In the genomic region with DNA sequence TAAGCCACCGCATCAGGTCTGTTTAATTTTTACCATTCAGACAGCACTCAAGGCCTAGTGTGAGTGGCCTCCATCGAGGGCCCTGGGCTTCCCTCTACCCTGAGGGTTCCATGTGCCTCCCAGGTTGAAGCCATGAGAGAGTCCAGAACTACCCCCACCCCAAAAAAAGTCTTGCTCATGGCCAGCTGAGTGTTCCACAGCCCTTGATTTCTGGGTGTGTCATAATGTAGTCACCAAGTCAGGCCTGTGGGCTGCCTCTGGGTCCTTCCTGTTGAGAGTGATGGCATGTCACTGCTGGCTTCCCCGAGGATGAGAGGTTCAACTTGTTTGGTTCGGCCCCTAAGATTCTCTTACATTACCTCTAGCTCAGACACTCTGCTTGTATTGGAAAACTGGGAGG, we compare ENCODE assay signal across 8 cellular contexts.
DNase-seq lines count a peak whose midpoint lies in the region; ATAC-seq, FAIRE-seq and TF ChIP-seq lines count a peak whose summit lies in the region.

No MANE protein-coding gene starts in this region.

- intact Hi-C loops in CD4-positive, alpha-beta T cell (cut with DNase I, micrococcal nuclease): loop anchor here (2.0 to 10.0 kb wide), 4 partner anchors 53 to 211 kb away; no protein-coding TSS in a partner anchor

- no peaks in the 10 kb centered on the region for H3K27me3 ChIP-seq in CD4-positive, alpha-beta T cell (ENCODE audit: control insufficient read depth, insufficient read depth, low read length)
- H3K27me3 ChIP-seq in brain microvascular endothelial cell (replicated peaks) (no peaks in the 10 kb centered on the region), small intestine (ENCODE audit: control insufficient read depth in 2 of 2, insufficient read depth in 2 of 2, low read length in 2 of 2) (no peaks in the 10 kb centered on the region), upper lobe of left lung (no peaks in the 10 kb centered on the region)

- no peaks in the 10 kb centered on the region for H3K27me3 Mint-ChIP-seq in CD4-positive, alpha-beta T cell

- TF ChIP-seq CTCF in CD4-positive, alpha-beta T cell (IDR thresholded peaks at IDR 0.05): no peak
- TF ChIP-seq CTCF in brain microvascular endothelial cell (IDR thresholded peaks at IDR 0.05; ENCODE audit: low read depth, low read length, missing control alignments) (no peak), upper lobe of left lung (IDR thresholded peaks at IDR 0.05) (no peak)

- H3K36me3 ChIP-seq in brain microvascular endothelial cell (replicated peaks) (no peaks in the 10 kb centered on the region), small intestine (ENCODE audit: control insufficient read depth in 2 of 2, insufficient read depth in 2 of 2, low read length in 2 of 2) (no peaks in the 10 kb centered on the region), upper lobe of left lung (peaks cover 0 to 3% (median 0%) of the 10 kb centered on the region in 4 donors)

- no peak for FAIRE-seq in small intestine (lab: Jason Lieb, UNC)

- 74 to 83% (median 81%) methylated on average over 4 of the region's 4 CpGs for WGBS in small intestine, 3 donors
- 76 to 80% methylated on average over 4 of the region's 4 CpGs for WGBS in upper lobe of left lung, 2 donors

- H3K4me3 ChIP-seq in brain microvascular endothelial cell (ENCODE audit: low read depth, low read length): no peak overlapping the region
- no peak overlapping the region for H3K4me3 ChIP-seq in small intestine (ENCODE audit: low read depth in 1 of 2, low read length in 2 of 2)
- no peak overlapping the region for H3K4me3 ChIP-seq in upper lobe of left lung

- CTCF ChIA-PET in CD4-positive, alpha-beta T cell (lab: Charles Lee): interaction anchor here (0.7 to 9.2 kb wide), 2 partner anchors 22 to 100 kb away, joined by 3 to 187 read pairs; partner anchors contain the start of gene PITPNC1

- peaks cover 81% of the 10 kb centered on the region for H3K4me1 Mint-ChIP-seq in CD4-positive, alpha-beta T cell (ENCODE audit: low read depth)

- TF ChIP-seq EP300 in upper lobe of left lung (IDR thresholded peaks at IDR 0.05): no peak

- POLR2A ChIA-PET in CD4-positive, alpha-beta T cell (lab: Charles Lee): interaction anchor here (0.9 to 8.2 kb wide), 8 partner anchors 25 to 103 kb away, joined by 3 to 122 read pairs (median 6); partner anchors contain the start of gene PITPNC1

- peak overlapping the region; percentile 65 for H3K27ac ChIP-seq in CD4-positive, alpha-beta T cell (ENCODE audit: low read depth, low read length)
- H3K27ac ChIP-seq in brain microvascular endothelial cell (peak overlapping the region; percentile 38), small intestine (ENCODE audit: low read depth in 1 of 2, low read length in 1 of 2) (peak overlapping the region; percentile 24 to 78), upper lobe of left lung (peak overlapping the region in 1 of 4 donors; percentile 32)

- no peaks in the 10 kb centered on the region for H3K36me3 Mint-ChIP-seq in CD4-positive, alpha-beta T cell (ENCODE audit: low read depth)

- peak; percentile 43 for ATAC-seq in CD4-positive, alpha-beta T cell (ENCODE audit: poor library complexity)
- ATAC-seq in upper lobe of left lung (ENCODE audit: low FRiP score in 2 of 2) (no peak), GM19324 (IDR thresholded peaks at IDR 0.05; ENCODE audit: low FRiP score, unreplicated experiment) (no peak), GM21825 (IDR thresholded peaks at IDR 0.05; ENCODE audit: unreplicated experiment) (no peak)

- in situ Hi-C loops in brain microvascular endothelial cell (cut with HindIII; ENCODE audit: low pct_ligation_motif_present, low sequenced_read_pairs): loop anchor here (25.0 kb wide), 1 partner anchor 135 kb away; no protein-coding TSS in a partner anchor

- H3K4me3 Mint-ChIP-seq in CD4-positive, alpha-beta T cell: peak overlapping the region; percentile 82

- TF ChIP-seq POLR2A in upper lobe of left lung (IDR thresholded peaks at IDR 0.05): no peak

- peak overlapping the region; percentile 96 for H3K27ac Mint-ChIP-seq in CD4-positive, alpha-beta T cell

- no peaks in the 10 kb centered on the region for H3K9me3 ChIP-seq in CD4-positive, alpha-beta T cell (ENCODE audit: control insufficient read depth, low read length)
- H3K9me3 ChIP-seq in small intestine (ENCODE audit: control insufficient read depth, low read depth) (no peaks in the 10 kb centered on the region), upper lobe of left lung (no peaks in the 10 kb centered on the region)

- H3K4me1 ChIP-seq in small intestine (ENCODE audit: control insufficient read depth in 2 of 2, insufficient read depth in 1 of 2, low read depth in 1 of 2, low read length in 1 of 2): peaks cover 0 to 5% of the 10 kb centered on the region in 2 donors
- peaks cover 10 to 21% (median 18%) of the 10 kb centered on the region in 4 donors for H3K4me1 ChIP-seq in upper lobe of left lung

- peak; percentile 26 to 51 (median 34) for DNase-seq in CD4-positive, alpha-beta T cell
- peak; percentile 23 for DNase-seq in T-helper 9 cell
- peak; percentile 49 for DNase-seq in brain microvascular endothelial cell
- DNase-seq in small intestine: peak; percentile 23
- DNase-seq in DMS 273 (lab: John Stamatoyannopoulos, UW; ENCODE audit: unreplicated experiment): no peak
- no peak for DNase-seq in upper lobe of left lung

- no peaks in the 10 kb centered on the region for H3K9me3 Mint-ChIP-seq in CD4-positive, alpha-beta T cell

Comparison
In these comparisons a context has a peak if more than half of its experiments do, and no peak if none do; other contexts are left out.
1. DNase-seq: peak in CD4-positive, alpha-beta T cell (10 of 10), T-helper 9 cell (single experiment), brain microvascular endothelial cell (single experiment) and small intestine (single experiment); none in DMS 273 (single experiment) and upper lobe of left lung (0 of 2).